ENCODE assay signal across 10 cellular contexts in the genomic region with DNA sequence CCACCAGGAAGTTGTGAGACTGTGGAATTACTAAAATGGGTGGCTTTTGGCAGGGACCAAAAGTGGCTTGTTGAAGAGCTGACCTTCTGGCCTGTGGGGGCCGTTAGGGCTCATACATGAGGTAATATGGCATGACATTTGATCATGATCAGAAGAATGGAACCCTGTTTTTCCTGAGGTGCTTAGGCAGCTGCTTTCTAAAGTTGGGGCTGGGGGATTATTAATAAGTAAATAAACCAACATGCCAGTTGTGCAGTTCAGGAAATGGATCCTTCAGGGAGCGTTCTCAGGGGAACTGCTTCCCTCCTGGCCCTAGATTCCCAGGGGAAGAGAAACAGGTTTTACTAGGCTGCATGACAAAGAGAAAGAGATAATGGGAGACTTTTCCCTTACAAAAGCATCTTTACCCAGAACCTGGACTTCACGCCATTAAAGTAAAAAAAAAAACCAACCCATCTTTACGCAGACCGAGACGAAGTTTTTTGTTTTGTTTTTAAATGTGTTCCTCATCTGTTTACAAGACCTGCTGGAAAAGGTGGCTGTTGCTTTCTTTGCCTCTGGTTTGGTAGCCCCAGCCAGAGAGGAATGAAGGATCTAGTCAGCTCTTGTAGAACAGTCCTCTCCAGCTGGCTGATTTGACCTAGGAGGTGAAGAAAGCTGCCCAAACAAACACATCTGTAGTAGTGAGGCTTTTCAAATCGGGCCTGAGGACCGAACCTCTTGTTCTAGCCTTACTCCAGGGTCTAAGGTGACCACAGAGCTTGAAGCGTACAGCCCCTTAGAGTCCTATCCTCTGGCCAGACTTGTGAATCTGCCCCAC. TPM values are rescaled to one million over a fixed set of nuclear protein-coding genes. Genes with fewer than 3 reads are reported as not detected.
DNase-seq lines count a peak whose midpoint lies in the region; ATAC-seq and TF ChIP-seq lines count a peak whose summit lies in the region.
"Had no signal": no experiment of that assay in that cellular context is flagged by ENCODE, and none has a peak within 500 bp of the region (broad histone marks: within the 10 kb centered on the region; RNA-seq: fewer than 3 reads in every experiment).

No MANE protein-coding gene starts in this region.

- H3K27me3 ChIP-seq in stomach smooth muscle (ENCODE audit: control insufficient read depth in 1 of 2, insufficient read depth in 2 of 2, low read length in 2 of 2) (no peaks in the 10 kb centered on the region), BE2C (no peaks in the 10 kb centered on the region)
- H3K27me3 ChIP-seq: suprapubic skin had no signal

- POLR2A ChIA-PET in HEK293 (lab: Yijun Ruan, JAX), result interaction anchor here (1.6 kb wide), 1 partner anchor 12 kb away, joined by 4 read pairs; no protein-coding TSS in a partner anchor
- POLR2A ChIA-PET in MCF 10A (lab: Yijun Ruan, JAX), result interaction anchor here (0.6 to 0.9 kb wide), 3 partner anchors 10 to 80 kb away, joined by 3 read pairs; no protein-coding TSS in a partner anchor

- DNase-seq in NCI-H69 (lab: John Stamatoyannopoulos, UW) (peak; percentile 37), left ventricle myocardium superior (no peak), BE2C (no peak), T-helper 1 cell (no peak), MCF 10A (ENCODE audit: unreplicated experiment) (no peak)
- DNase-seq: activated CD4-positive, alpha-beta T cell treated with anti-CD3 and anti-CD28 coated beads, Interleukin-2, amount 10 ng/mL, durations not matched to agents 24 days and 14 days had no signal

- no TSS peak for BruUV-seq in MCF 10A (replicated peaks; lab: Mats Ljungman, UMichigan)

- no peak overlapping the region for H3K27ac Mint-ChIP-seq in MCF 10A (ENCODE audit: low read depth, unreplicated experiment)
- H3K27ac Mint-ChIP-seq: activated T-helper 2 cell treated with anti-CD3 and anti-CD28 coated beads, Interferon-gamma antibody, Interleukin-2, Interleukin-4, amounts not matched to agents 10 μg/mL and 5 μg/mL and 100 μg/mL, durations not matched to agents 14 hours and 24 hours and 36 hours had no signal

- no peaks in the 10 kb centered on the region for H3K27me3 Mint-ChIP-seq in MCF 10A (ENCODE audit: insufficient read depth, unreplicated experiment)
- H3K27me3 Mint-ChIP-seq: activated CD4-positive, alpha-beta T cell treated with anti-CD3 and anti-CD28 coated beads, Interleukin-2, amount 10 ng/mL, durations not matched to agents 24 days and 14 days had no signal

- no peak overlapping the region for H3K4me3 Mint-ChIP-seq in MCF 10A (ENCODE audit: unreplicated experiment)
- H3K4me3 Mint-ChIP-seq: activated CD4-positive, alpha-beta T cell treated with anti-CD3 and anti-CD28 coated beads, Interleukin-2, amount 10 ng/mL, durations not matched to agents 24 days and 14 days had no signal

- H3K4me1 ChIP-seq in HEK293 (ENCODE audit: control insufficient read depth, insufficient read depth, low read length) (peaks cover 23% of the 10 kb centered on the region), stomach smooth muscle (ENCODE audit: control insufficient read depth, insufficient read depth, low read length) (peaks cover 71% of the 10 kb centered on the region), BE2C (peaks cover 14% of the 10 kb centered on the region)

- H3K36me3 ChIP-seq in HEK293 (ENCODE audit: control insufficient read depth in 2 of 2, insufficient read depth in 1 of 2, low read length in 2 of 2) (no peaks in the 10 kb centered on the region; a peak in 1 of 3 replicates), stomach smooth muscle (ENCODE audit: control insufficient read depth in 2 of 2, insufficient read depth in 2 of 2, low read length in 2 of 2) (peaks cover 0 to 9% of the 10 kb centered on the region in 2 donors), BE2C (no peaks in the 10 kb centered on the region; the same call in 1 of the 2 replicates)

- ATAC-seq in left ventricle myocardium superior, result peak; percentile 21

- CTCF ChIA-PET in HEK293 (lab: Yijun Ruan, JAX) (interaction anchor here (1.1 to 2.7 kb wide), 4 partner anchors 15 to 38 kb away, joined by 4 to 12 read pairs (median 4); no protein-coding TSS in a partner anchor), MCF 10A (lab: Yijun Ruan, JAX) (interaction anchor here (0.6 to 0.7 kb wide), 3 partner anchors 163 to 1846 kb away, joined by 3 to 7 read pairs (median 4); no protein-coding TSS in a partner anchor)

- H3K9ac ChIP-seq in stomach smooth muscle (ENCODE audit: low read length in 2 of 2), result no peak overlapping the region

- no peak for TF ChIP-seq CTCF in HEK293 (tag by site-specific recombination; IDR thresholded peaks at IDR 0.05)
- no peak for TF ChIP-seq CTCF in BE2C (IDR thresholded peaks at IDR 0.05; ENCODE audit: low read depth, low read length)
- no peak for TF ChIP-seq CTCF in MCF 10A (IDR thresholded peaks at IDR 0.05; ENCODE audit: unreplicated experiment)

- H3K4me3 ChIP-seq in HEK293 (ENCODE audit: low read depth, low read length) (no peak overlapping the region), stomach smooth muscle (ENCODE audit: low read length in 2 of 2) (no peak overlapping the region), BE2C (ENCODE audit: low read depth, low read length) (no peak overlapping the region)
- H3K4me3 ChIP-seq: suprapubic skin had no signal

- no peak overlapping the region for H3K27ac ChIP-seq in HEK293 (ENCODE audit: extremely low read depth, low read depth, low read length)
- H3K27ac ChIP-seq in stomach smooth muscle (ENCODE audit: low read length), result peak overlapping the region; percentile 55
- H3K27ac ChIP-seq: suprapubic skin had no signal

- intact Hi-C loops in left ventricle myocardium superior (cut with micrococcal nuclease), result no loop called here
- intact Hi-C loops in MCF 10A (cut with micrococcal nuclease), result no loop called here

- no peaks in the 10 kb centered on the region for H3K36me3 Mint-ChIP-seq in MCF 10A (ENCODE audit: insufficient read depth, unreplicated experiment)

- peaks cover 18% of the 10 kb centered on the region for H3K4me1 Mint-ChIP-seq in MCF 10A (ENCODE audit: insufficient read depth, unreplicated experiment)

- no peaks in the 10 kb centered on the region for H3K9me3 Mint-ChIP-seq in MCF 10A (ENCODE audit: unreplicated experiment)

- no peaks in the 10 kb centered on the region for H3K9me3 ChIP-seq in HEK293 (ENCODE audit: control insufficient read depth, insufficient read depth, low read depth, low read length)
- H3K9me3 ChIP-seq in stomach smooth muscle (ENCODE audit: control insufficient read depth in 2 of 2, low read length in 2 of 2), result no peaks in the 10 kb centered on the region
- H3K9me3 ChIP-seq in BE2C, result no peaks in the 10 kb centered on the region
- H3K9me3 ChIP-seq: suprapubic skin had no signal

TF ChIP-seq in HEK293, 187 proteins besides CTCF, POLR2A, EP300 and RAD21:
- TF ChIP-seq KLF1 (tag by site-specific recombination; IDR thresholded peaks at IDR 0.05) (no peak), ZNF660 (tag by site-specific recombination; IDR thresholded peaks at IDR 0.05) (no peak)
- TF ChIP-seq, protein P1, sequence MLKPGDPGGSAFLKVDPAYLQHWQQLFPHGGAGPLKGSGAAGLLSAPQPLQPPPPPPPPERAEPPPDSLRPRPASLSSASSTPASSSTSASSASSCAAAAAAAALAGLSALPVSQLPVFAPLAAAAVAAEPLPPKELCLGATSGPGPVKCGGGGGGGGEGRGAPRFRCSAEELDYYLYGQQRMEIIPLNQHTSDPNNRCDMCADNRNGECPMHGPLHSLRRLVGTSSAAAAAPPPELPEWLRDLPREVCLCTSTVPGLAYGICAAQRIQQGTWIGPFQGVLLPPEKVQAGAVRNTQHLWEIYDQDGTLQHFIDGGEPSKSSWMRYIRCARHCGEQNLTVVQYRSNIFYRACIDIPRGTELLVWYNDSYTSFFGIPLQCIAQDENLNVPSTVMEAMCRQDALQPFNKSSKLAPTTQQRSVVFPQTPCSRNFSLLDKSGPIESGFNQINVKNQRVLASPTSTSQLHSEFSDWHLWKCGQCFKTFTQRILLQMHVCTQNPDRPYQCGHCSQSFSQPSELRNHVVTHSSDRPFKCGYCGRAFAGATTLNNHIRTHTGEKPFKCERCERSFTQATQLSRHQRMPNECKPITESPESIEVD (tag by site-specific recombination; IDR thresholded peaks at IDR 0.05), result 0 out of 2 replicates have a peak, but pooled peaks have one; percentile 16

RNA-seq across cellular contexts. Expression of a gene that starts 22.7 kb away (rescaled TPM):
- total RNA-seq in left ventricle myocardium superior (38.9 TPM), MCF 10A (2022) (1.9 and 2.1 TPM in 2 replicates)
- polyA plus RNA-seq in BE2C (2012; ENCODE audit: insufficient read depth, insufficient read length, low read depth), result 1.3 TPM

Comparison
In these comparisons a context has a peak if more than half of its experiments do, and no peak if none do; other contexts are left out.
1. RNA of a gene that starts 22.7 kb away (total RNA-seq): 38.9 TPM in left ventricle myocardium superior (single experiment); 1.9 to 2.1 TPM in MCF 10A; every median in the first group is over 10 times any median in the second.